ENCODE assay signal across 10 cellular contexts in the genomic region with DNA sequence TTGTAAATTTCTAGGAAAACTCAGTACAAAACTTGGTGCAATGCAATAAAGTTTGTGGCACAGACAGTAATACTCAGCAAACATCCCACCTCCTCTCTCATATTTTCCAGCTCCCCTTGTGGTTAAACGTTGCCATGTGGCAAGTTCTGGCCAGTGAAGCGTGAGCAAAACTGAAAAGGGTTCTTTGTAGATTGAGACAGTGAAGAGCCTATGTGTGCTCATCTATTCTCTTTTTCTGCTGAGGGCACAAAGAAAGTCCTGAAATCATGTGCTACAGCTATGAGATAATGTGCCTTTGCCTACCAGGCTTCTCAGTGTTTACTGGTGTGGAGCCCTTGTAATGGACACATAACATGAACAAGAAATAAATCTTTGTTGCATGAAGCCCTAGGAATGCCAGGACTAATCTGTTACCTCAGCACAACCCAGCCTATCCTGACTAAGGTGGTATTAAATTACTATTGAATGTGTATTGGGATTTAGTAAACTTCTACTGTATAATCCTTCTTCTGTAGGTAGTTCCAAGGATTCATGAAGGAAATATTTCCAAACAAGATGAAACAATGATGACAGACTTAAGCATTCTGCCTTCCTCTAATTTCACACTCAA. TPM values are rescaled to one million over a fixed set of nuclear protein-coding genes. Genes with fewer than 3 reads are reported as not detected.
DNase-seq lines count a peak whose midpoint lies in the region; ATAC-seq lines count a peak whose summit lies in the region.
"Had no signal": no experiment of that assay in that cellular context is flagged by ENCODE, and none has a peak within 500 bp of the region (broad histone marks: within the 10 kb centered on the region; RNA-seq: fewer than 3 reads in every experiment).

No MANE protein-coding gene starts in this region.

- peaks cover 12% of the 10 kb centered on the region for H3K4me1 Mint-ChIP-seq in activated naive CD8-positive, alpha-beta T cell treated with anti-CD3 and anti-CD28 coated beads for 36 hours
- H3K4me1 Mint-ChIP-seq: IgD-negative memory B cell had no signal

- H3K27me3 Mint-ChIP-seq in activated naive CD8-positive, alpha-beta T cell treated with anti-CD3 and anti-CD28 coated beads for 36 hours, result peaks cover 23% of the 10 kb centered on the region
- H3K27me3 Mint-ChIP-seq: IgD-negative memory B cell had no signal

- DNase-seq in DMS 273 (lab: John Stamatoyannopoulos, UW; ENCODE audit: unreplicated experiment) (peak; percentile 49), DMS 273 treated with DMSO at 0.1 percent for 48 hours (lab: John Stamatoyannopoulos, UW) (no peak), nucleus accumbens (lab: John Stamatoyannopoulos, UW) (peak in 45 of 56 donors; percentile 4 to 84 (median 51)), NCI-H2227 treated with DMSO at 0.1 percent for 48 hours (lab: John Stamatoyannopoulos, UW) (no peak), left lobe of liver (ENCODE audit: low spot score) (no peak), iPS-NIHi11 (ENCODE audit: low spot score) (no peak)
- peak; percentile 49 for DNase-seq in activated naive CD8-positive, alpha-beta T cell treated with anti-CD3 and anti-CD28 coated beads for 36 hours
- DNase-seq: H7 had no signal

- no peaks in the 10 kb centered on the region for H3K9me3 Mint-ChIP-seq in activated naive CD8-positive, alpha-beta T cell treated with anti-CD3 and anti-CD28 coated beads for 36 hours
- H3K9me3 Mint-ChIP-seq: IgD-negative memory B cell had no signal

- H3K27ac Mint-ChIP-seq in activated naive CD8-positive, alpha-beta T cell treated with anti-CD3 and anti-CD28 coated beads for 36 hours, result no peak overlapping the region
- H3K27ac Mint-ChIP-seq: IgD-negative memory B cell had no signal

- peak; percentile 66 for ATAC-seq in HG02884 (IDR thresholded peaks at IDR 0.05; ENCODE audit: unreplicated experiment)
- ATAC-seq in left lobe of liver, result no peak

- no peaks in the 10 kb centered on the region for H3K36me3 Mint-ChIP-seq in activated naive CD8-positive, alpha-beta T cell treated with anti-CD3 and anti-CD28 coated beads for 36 hours
- H3K36me3 Mint-ChIP-seq: IgD-negative memory B cell had no signal

- no peak overlapping the region for H3K4me3 Mint-ChIP-seq in activated naive CD8-positive, alpha-beta T cell treated with anti-CD3 and anti-CD28 coated beads for 36 hours
- H3K4me3 Mint-ChIP-seq: IgD-negative memory B cell had no signal

RNA-seq across cellular contexts. Expression of gene TYMS, which starts 13.0 kb away (rescaled TPM):
- 100 to 1,000 TPM; 364 to 369 TPM for total RNA-seq in activated naive CD8-positive, alpha-beta T cell treated with anti-CD3 and anti-CD28 coated beads for 36 hours
- 1.7 TPM for total RNA-seq in left lobe of liver

RNA-seq across cellular contexts. Expression of gene CLUL1, which starts 47.7 kb away (rescaled TPM):
- not detected for total RNA-seq in activated naive CD8-positive, alpha-beta T cell treated with anti-CD3 and anti-CD28 coated beads for 36 hours
- not detected for total RNA-seq in left lobe of liver
- total RNA-seq: H7 had no signal

Comparison
In these comparisons a context has a peak if more than half of its experiments do, and no peak if none do; other contexts are left out.
1. DNase-seq: peak in DMS 273 (single experiment), activated naive CD8-positive, alpha-beta T cell treated with anti-CD3 and anti-CD28 coated beads for 36 hours (single experiment) and nucleus accumbens (45 of 56); none in DMS 273 treated with DMSO at 0.1 percent for 48 hours (single experiment), NCI-H2227 treated with DMSO at 0.1 percent for 48 hours (single experiment), left lobe of liver (single experiment) and iPS-NIHi11 (single experiment).
2. RNA of gene TYMS, which starts 13.0 kb away (total RNA-seq): 364 to 369 TPM in activated naive CD8-positive, alpha-beta T cell treated with anti-CD3 and anti-CD28 coated beads for 36 hours; 1.7 TPM in left lobe of liver (single experiment); every median in the first group is over 100 times any median in the second.